Comparison of ENCODE assay signal across 21 cellular contexts in the genomic region with DNA sequence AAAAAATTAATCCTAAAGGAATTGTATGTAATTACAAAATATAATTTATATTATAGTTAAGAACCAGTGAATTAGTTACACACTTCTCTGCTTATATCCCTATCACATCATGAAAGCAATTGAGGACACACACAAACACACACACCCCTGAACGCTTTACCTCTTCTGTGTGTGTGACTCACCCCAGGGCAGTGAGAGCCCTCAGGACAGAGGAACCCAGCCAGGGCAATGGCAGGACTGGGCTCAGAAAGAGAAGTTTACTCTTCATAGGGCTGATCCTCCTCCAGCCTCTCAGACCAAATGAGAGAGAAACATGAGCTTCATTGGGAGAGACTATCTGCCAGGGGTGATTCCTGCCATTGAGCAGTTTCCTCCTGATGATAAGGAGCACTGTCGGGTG. TPM values are rescaled to one million over a fixed set of nuclear protein-coding genes. Genes with fewer than 3 reads are reported as not detected.
DNase-seq lines count a peak whose midpoint lies in the region; ATAC-seq and TF ChIP-seq lines count a peak whose summit lies in the region.
"Had no signal": no experiment of that assay in that cellular context is flagged by ENCODE, and none has a peak within 500 bp of the region (broad histone marks: within the 10 kb centered on the region; RNA-seq: fewer than 3 reads in every experiment).

No MANE protein-coding gene starts in this region.

- CTCF ChIA-PET in mammary epithelial cell (lab: Charles Lee; ENCODE audit: low non-redundant PET) = no interaction called here

- H3K9me3 ChIP-seq in MG63 (no peaks in the 10 kb centered on the region), mammary epithelial cell (replicated peaks; ENCODE audit: insufficient read depth, low read length) (no peaks in the 10 kb centered on the region), lung (ENCODE audit: control insufficient read depth in 2 of 2, insufficient read depth in 1 of 2, low read length in 1 of 2) (no peaks in the 10 kb centered on the region)
- H3K9me3 ChIP-seq: colonic mucosa, right atrium auricular region, SJSA1, transverse colon had no signal

- H3K36me3 ChIP-seq in MG63 = no peaks in the 10 kb centered on the region
- no peaks in the 10 kb centered on the region for H3K36me3 ChIP-seq in mammary epithelial cell (ENCODE audit: insufficient read depth, low read length)
- no peaks in the 10 kb centered on the region for H3K36me3 ChIP-seq in lung (ENCODE audit: control insufficient read depth in 2 of 2, insufficient read depth in 2 of 2, low read length in 2 of 2)
- H3K36me3 ChIP-seq: colonic mucosa, right atrium auricular region, SJSA1, transverse colon had no signal

- TF ChIP-seq CTCF in mammary epithelial cell (conservative IDR thresholded peaks at IDR 0.05 in 1 of 2, IDR thresholded peaks at IDR 0.05 in 1 of 2; ENCODE audit: extremely low read depth in 1 of 2, insufficient read depth in 1 of 2, low read depth in 1 of 2, low read length in 2 of 2) = no peak
- TF ChIP-seq CTCF in lung (IDR thresholded peaks at IDR 0.05; ENCODE audit: control extremely low read depth, extremely low read depth) = no peak

- H3K4me1 ChIP-seq in mammary epithelial cell (ENCODE audit: insufficient read depth, low read length) (peaks cover 41% of the 10 kb centered on the region), lung (ENCODE audit: control insufficient read depth in 2 of 2, insufficient read depth in 2 of 2, low read length in 2 of 2) (peaks cover 0 to 17% of the 10 kb centered on the region in 2 donors)

- 50% methylated on average over 2 of the region's 2 CpGs for WGBS in mammary epithelial cell (ENCODE audit: low coverage, missing lambda C conversion rate)
- 62 to 73% methylated on average over 2 of the region's 2 CpGs for WGBS in lung, 2 donors

- BruUV-seq in mammary epithelial cell (replicated peaks; lab: Mats Ljungman, UMichigan) = no TSS peak

- H3K4me3 ChIP-seq in MG63 = no peak overlapping the region
- no peak overlapping the region for H3K4me3 ChIP-seq in mammary epithelial cell (replicated peaks in 1 of 3; ENCODE audit: insufficient read depth in 1 of 3, low read depth in 2 of 3, low read length in 3 of 3)
- H3K4me3 ChIP-seq in lung = no peak overlapping the region
- H3K4me3 ChIP-seq: colonic mucosa, right atrium auricular region, SJSA1, transverse colon had no signal

- H3K27ac ChIP-seq in mammary epithelial cell (ENCODE audit: insufficient read depth, low read depth, low read length) (no peak overlapping the region), lung (ENCODE audit: low read depth in 1 of 2, low read length in 1 of 2) (no peak overlapping the region)
- H3K27ac ChIP-seq: colonic mucosa, SJSA1, transverse colon had no signal

- H2AFZ ChIP-seq in mammary epithelial cell (ENCODE audit: low read depth, low read length) = no peak overlapping the region

- ATAC-seq in lung (ENCODE audit: insufficient read depth, low FRiP score) (no peak), Right ventricle myocardium inferior (no peak), GM18517 (IDR thresholded peaks at IDR 0.05; ENCODE audit: unreplicated experiment) (no peak)
- ATAC-seq: left lobe of liver; stimulated activated naive B cell treated with anti-CD40 and anti-IgM and Interleukin-4, amounts not matched to agents 10 μg/mL and 1 μg/mL and 100 μg/mL, for 72 hours had no signal

- DNase-seq in EH (ENCODE audit: low read depth) (peak; percentile 63), MG63 (peak; percentile 54), mammary epithelial cell (peak; percentile 54), lung (ENCODE audit: low spot score) (peak; percentile 50), Right ventricle myocardium inferior (ENCODE audit: missing footprints) (no peak), hepatic stellate cell (ENCODE audit: low spot score) (no peak), NK-92 (lab: John Stamatoyannopoulos, UW; ENCODE audit: unreplicated experiment) (no peak)
- DNase-seq: activated CD4-positive, alpha-beta T cell treated with anti-CD3 and anti-CD28 coated beads for 4 hours; colonic mucosa; NCI-H1048; NCI-H2081 treated with DMSO at 0.1 percent for 48 hours; NCI-H526; occipital lobe; stimulated activated naive B cell treated with anti-CD40 and anti-IgM and Interleukin-4, amounts not matched to agents 10 μg/mL and 1 μg/mL and 100 μg/mL, for 72 hours; transverse colon had no signal

- no peak overlapping the region for H3K4me2 ChIP-seq in mammary epithelial cell (ENCODE audit: insufficient read depth, low read depth, low read length)

- dilution Hi-C loops in mammary epithelial cell (cut with HindIII; ENCODE audit: low sequenced_read_pairs) = loop anchor here (25.0 kb wide), 2 partner anchors 179 to 379 kb away; partner anchors contain the start of gene RWDD3

- H4K20me1 ChIP-seq in mammary epithelial cell (ENCODE audit: insufficient read depth, low read length) = no peaks in the 10 kb centered on the region

- no peaks in the 10 kb centered on the region for H3K79me2 ChIP-seq in mammary epithelial cell (ENCODE audit: insufficient read depth, low read length)

- H3K27me3 ChIP-seq in MG63 = no peaks in the 10 kb centered on the region; the same call in 1 of the 2 replicates
- no peaks in the 10 kb centered on the region for H3K27me3 ChIP-seq in mammary epithelial cell (ENCODE audit: insufficient read depth, low read length)
- H3K27me3 ChIP-seq in lung (ENCODE audit: control insufficient read depth, insufficient read depth) = no peaks in the 10 kb centered on the region
- H3K27me3 ChIP-seq: colonic mucosa, right atrium auricular region, SJSA1, transverse colon had no signal

- intact Hi-C loops in mammary epithelial cell (cut with micrococcal nuclease) = no loop called here
- intact Hi-C loops in Right ventricle myocardium inferior (cut with DNase I) = no loop called here

- in situ Hi-C loops in mammary epithelial cell (cut with MboI; ENCODE audit: low sequenced_read_pairs in 2 of 2) = loop anchor here (10.0 to 25.0 kb wide), 2 partner anchors 67 to 379 kb away; partner anchors contain the start of genes RWDD3 (in 2 of the 2) and CNN3 (in 1 of the 2)

- H3K9ac ChIP-seq in mammary epithelial cell (ENCODE audit: insufficient read depth, low read length) = no peak overlapping the region

RNA-seq across cellular contexts. Expression of gene SLC44A3, which starts 38.1 kb away (rescaled TPM):
- total RNA-seq in MG63 (2014; rRNA removed; shearing (Covaris generic); ENCODE audit: low replicate concordance) = 0.26 and 0.57 TPM in 2 replicates
- total RNA-seq in mammary epithelial cell (1 to 10 TPM; 5.8 to 6.4 TPM), lung (10 to 100 TPM; 13.8 to 31.8 TPM), Right ventricle myocardium inferior (6.5 TPM)
- polyA plus RNA-seq in mammary epithelial cell (3.6 TPM), lung (1 to 10 TPM; 9.3 to 9.4 TPM)
- 6.0 TPM for polyA minus RNA-seq in mammary epithelial cell
- polyA plus RNA-seq: CD14-positive monocyte, IgD-negative memory B cell had no signal

Comparison
In these comparisons a context has a peak if more than half of its experiments do, and no peak if none do; other contexts are left out.
1. DNase-seq: peak in EH (single experiment), MG63 (single experiment), mammary epithelial cell (single experiment) and lung (single experiment); none in Right ventricle myocardium inferior (single experiment), hepatic stellate cell (single experiment) and NK-92 (single experiment).